ENCODE assay signal across 11 cellular contexts in genomic region chrX:39327705-39328104, GRCh38.
"Had no signal": no experiment of that assay in that cellular context is flagged by ENCODE, and none has a peak within 500 bp of the region (broad histone marks: within the 10 kb centered on the region; RNA-seq: fewer than 3 reads in every experiment).

No MANE protein-coding gene starts in this region.

- H3K4me3 ChIP-seq: breast epithelium, gastroesophageal sphincter, mucosa of descending colon, right atrium auricular region, skin epidermis, upper lobe of right lung had no signal

- H3K9me3 Mint-ChIP-seq: natural killer cell treated with Interleukin-12 subunit alpha and Interleukin-12 subunit beta and Interleukin-15 and Interleukin-18, amount 100 ng/mL, for 72 hours; T-helper 1 cell treated with Interleukin-12 subunit alpha and Interleukin-12 subunit beta and Interleukin-4 antibody, amounts not matched to agents 30 μg/mL and 1 μg/mL, for 36 hours had no signal

- H3K36me3 Mint-ChIP-seq: natural killer cell treated with Interleukin-12 subunit alpha and Interleukin-12 subunit beta and Interleukin-15 and Interleukin-18, amount 100 ng/mL, for 72 hours had no signal

- H3K4me1 ChIP-seq: breast epithelium, gastroesophageal sphincter, right atrium auricular region, upper lobe of right lung had no signal

- H3K36me3 ChIP-seq: breast epithelium, gastroesophageal sphincter, right atrium auricular region, upper lobe of right lung had no signal

- H3K4me3 Mint-ChIP-seq: natural killer cell treated with Interleukin-12 subunit alpha and Interleukin-12 subunit beta and Interleukin-15 and Interleukin-18, amount 100 ng/mL, for 72 hours; T-helper 1 cell treated with Interleukin-12 subunit alpha and Interleukin-12 subunit beta and Interleukin-4 antibody, amounts not matched to agents 30 μg/mL and 1 μg/mL, for 36 hours had no signal

- H3K9me3 ChIP-seq: breast epithelium, gastroesophageal sphincter, mucosa of descending colon, right atrium auricular region, upper lobe of right lung had no signal

- DNase-seq: islet precursor cell, mammary epithelial cell, mucosa of descending colon, nucleus accumbens, upper lobe of right lung had no signal

- H3K27ac Mint-ChIP-seq: natural killer cell treated with Interleukin-12 subunit alpha and Interleukin-12 subunit beta and Interleukin-15 and Interleukin-18, amount 100 ng/mL, for 72 hours had no signal

- H3K27ac ChIP-seq: breast epithelium, gastroesophageal sphincter, right atrium auricular region, upper lobe of right lung had no signal

- H3K27me3 ChIP-seq: gastroesophageal sphincter, right atrium auricular region, upper lobe of right lung had no signal
